ENCODE assay signal across 9 cellular contexts in the genomic region with DNA sequence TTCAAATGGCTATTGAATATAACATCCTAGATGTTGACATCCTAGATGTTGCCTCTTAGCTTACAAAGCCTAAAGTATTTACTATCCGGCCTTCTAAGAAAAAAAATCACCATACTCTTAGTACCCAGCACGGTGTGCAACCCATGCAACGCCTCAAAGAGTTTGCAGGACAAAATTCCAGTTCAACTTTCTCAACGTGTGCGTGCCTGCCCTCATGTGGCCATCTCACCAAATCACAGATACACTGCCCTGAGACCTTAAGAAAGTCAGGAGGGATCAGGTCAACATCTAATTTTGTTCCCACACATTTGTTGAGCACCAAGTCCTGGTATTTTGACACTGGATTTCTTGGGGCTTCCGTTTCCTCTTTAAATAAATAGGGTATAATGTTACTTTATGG.
DNase-seq lines count a peak whose midpoint lies in the region; FAIRE-seq and TF ChIP-seq lines count a peak whose summit lies in the region.
"Had no signal": no experiment of that assay in that cellular context is flagged by ENCODE, and none has a peak within 500 bp of the region (broad histone marks: within the 10 kb centered on the region; RNA-seq: fewer than 3 reads in every experiment).

No MANE protein-coding gene starts in this region.

- peak; percentile 46 for TF ChIP-seq RAD21 in SK-N-SH (IDR thresholded peaks at IDR 0.05; ENCODE audit: low read length)

- TF ChIP-seq CTCF in BE2C (IDR thresholded peaks at IDR 0.05; ENCODE audit: low read depth, low read length) (peak; percentile 71), SK-N-SH (IDR thresholded peaks at IDR 0.05) (peak; percentile 58)

- POLR2A ChIA-PET in SK-N-SH (lab: Yijun Ruan, JAX) = no interaction called here

- no peaks in the 10 kb centered on the region for H3K9me2 ChIP-seq in SK-N-SH

- H3K4me3 ChIP-seq in BE2C (ENCODE audit: low read depth, low read length) = no peak overlapping the region
- H3K4me3 ChIP-seq in SK-N-SH (ENCODE audit: low read depth in 2 of 2, low read length in 1 of 2) = no peak overlapping the region

- no peaks in the 10 kb centered on the region for H3K27me3 ChIP-seq in BE2C
- H3K27me3 ChIP-seq in SK-N-SH (ENCODE audit: insufficient read depth) = no peaks in the 10 kb centered on the region

- WGBS in SK-N-SH (ENCODE audit: low lambda C conversion rate) = 82% methylated on average over 6 of the region's 6 CpGs

- no peaks in the 10 kb centered on the region; the same call in 1 of the 2 replicates for H4K20me1 ChIP-seq in SK-N-SH (ENCODE audit: insufficient read depth)

- H3K4me3 Mint-ChIP-seq in activated naive CD4-positive, alpha-beta T cell treated with anti-CD3 and anti-CD28 coated beads, Interleukin-2, amount 10 ng/mL, durations not matched to agents 7 days and 5 days = no peak overlapping the region
- H3K4me3 Mint-ChIP-seq: IgD-negative memory B cell had no signal

- peaks cover 26% of the 10 kb centered on the region for H3K4me1 Mint-ChIP-seq in activated naive CD4-positive, alpha-beta T cell treated with anti-CD3 and anti-CD28 coated beads, Interleukin-2, amount 10 ng/mL, durations not matched to agents 7 days and 5 days

- TF ChIP-seq EP300 in SK-N-SH (IDR thresholded peaks at IDR 0.05; ENCODE audit: borderline replicate concordance in 1 of 2, low read depth in 1 of 2, low read length in 1 of 2) = no peak

- H3K27ac ChIP-seq in SK-N-SH (ENCODE audit: low read depth in 2 of 2, low read length in 1 of 2) = no peak overlapping the region

- H3K4me1 ChIP-seq in BE2C (no peaks in the 10 kb centered on the region), SK-N-SH (ENCODE audit: control insufficient read depth in 1 of 2, insufficient read depth in 2 of 2, low read depth in 1 of 2, low read length in 1 of 2) (no peaks in the 10 kb centered on the region; a peak in 1 of 4 replicates)

- H3K27ac Mint-ChIP-seq in activated naive CD4-positive, alpha-beta T cell treated with anti-CD3 and anti-CD28 coated beads, Interleukin-2, amount 10 ng/mL, durations not matched to agents 7 days and 5 days = no peak overlapping the region
- H3K27ac Mint-ChIP-seq: IgD-negative memory B cell had no signal

- H3F3A ChIP-seq in SK-N-SH (replicated peaks; ENCODE audit: insufficient read depth) = no peaks in the 10 kb centered on the region

- H3K4me2 ChIP-seq in SK-N-SH = no peak overlapping the region

- H3K36me3 Mint-ChIP-seq in activated naive CD4-positive, alpha-beta T cell treated with anti-CD3 and anti-CD28 coated beads, Interleukin-2, amount 10 ng/mL, durations not matched to agents 7 days and 5 days = no peaks in the 10 kb centered on the region
- H3K36me3 Mint-ChIP-seq: IgD-negative memory B cell had no signal

- FAIRE-seq in GM18507 (lab: Jason Lieb, UNC) = no peak

- H3K9me3 ChIP-seq in BE2C (no peaks in the 10 kb centered on the region), SK-N-SH (no peaks in the 10 kb centered on the region)

- no peaks in the 10 kb centered on the region for H3K79me2 ChIP-seq in SK-N-SH (ENCODE audit: insufficient read depth)

- DNase-seq in BE2C = no peak
- DNase-seq in GM18507 (ENCODE audit: extremely low spot score, insufficient read length, low read depth) = peak; percentile 11
- peak; percentile 57 for DNase-seq in SK-N-SH
- DNase-seq in iPS-NIHi11 (ENCODE audit: low spot score) = peak; percentile 63
- DNase-seq in activated gamma-delta T cell treated with Interleukin-2 at 50 U/mL for 16 hours = no peak
- DNase-seq in ecto neural progenitor cell (ENCODE audit: low spot score) = no peak
- DNase-seq in stimulated activated naive CD4-positive, alpha-beta T cell treated with Interleukin-2 at 50 U/mL for 16 hours (lab: John Stamatoyannopoulos, UW) = no peak
- no peak for DNase-seq in activated naive CD4-positive, alpha-beta T cell treated with anti-CD3 and anti-CD28 coated beads, Interleukin-2, amount 10 ng/mL, durations not matched to agents 7 days and 5 days

- H3K9ac ChIP-seq in SK-N-SH = no peak overlapping the region

- peaks cover 4% of the 10 kb centered on the region for H3K27me3 Mint-ChIP-seq in activated naive CD4-positive, alpha-beta T cell treated with anti-CD3 and anti-CD28 coated beads, Interleukin-2, amount 10 ng/mL, durations not matched to agents 7 days and 5 days

- no peak overlapping the region for H2AFZ ChIP-seq in SK-N-SH (ENCODE audit: low read depth)

- CTCF ChIA-PET in SK-N-SH (lab: Yijun Ruan, JAX) = interaction anchor here (1.0 to 4.9 kb wide), 2 partner anchors 12 to 17 kb away, joined by 3 to 32 read pairs; no protein-coding TSS in a partner anchor
- CTCF ChIA-PET in activated naive CD4-positive, alpha-beta T cell treated with anti-CD3 and anti-CD28 coated beads, Interleukin-2, amount 10 ng/mL, durations not matched to agents 7 days and 5 days (lab: Charles Lee) = interaction anchor here (1.0 to 1.5 kb wide), 2 partner anchors 154 to 173 kb away, joined by 4 read pairs; no protein-coding TSS in a partner anchor

- peaks cover 88% of the 10 kb centered on the region for H3K36me3 ChIP-seq in BE2C
- H3K36me3 ChIP-seq in SK-N-SH (replicated peaks in 1 of 2; ENCODE audit: control insufficient read depth in 1 of 2, insufficient read depth in 2 of 2, low read length in 1 of 2) = peaks cover 6 to 35% of the 10 kb centered on the region in 2 experiments

- no peaks in the 10 kb centered on the region for H3K9me3 Mint-ChIP-seq in activated naive CD4-positive, alpha-beta T cell treated with anti-CD3 and anti-CD28 coated beads, Interleukin-2, amount 10 ng/mL, durations not matched to agents 7 days and 5 days

TF ChIP-seq in SK-N-SH, 30 proteins besides CTCF, POLR2A, EP300 and RAD21:
- no peak for TF ChIP-seq CHD2 (IDR thresholded peaks at IDR 0.05; ENCODE audit: low read length, partially characterized antibody)
- TF ChIP-seq TEAD4 (IDR thresholded peaks at IDR 0.05; ENCODE audit: borderline replicate concordance, insufficient read depth) = no peak
- no peak for TF ChIP-seq POLR2AphosphoS5 (IDR thresholded peaks at IDR 0.05; ENCODE audit: low read depth, low read length)
- TF ChIP-seq FOXM1 (IDR thresholded peaks at IDR 0.05; ENCODE audit: low read depth) = no peak
- TF ChIP-seq FOXJ3 (CRISPR knock-in tag; IDR thresholded peaks at IDR 0.05) = no peak
- TF ChIP-seq, protein P1, sequence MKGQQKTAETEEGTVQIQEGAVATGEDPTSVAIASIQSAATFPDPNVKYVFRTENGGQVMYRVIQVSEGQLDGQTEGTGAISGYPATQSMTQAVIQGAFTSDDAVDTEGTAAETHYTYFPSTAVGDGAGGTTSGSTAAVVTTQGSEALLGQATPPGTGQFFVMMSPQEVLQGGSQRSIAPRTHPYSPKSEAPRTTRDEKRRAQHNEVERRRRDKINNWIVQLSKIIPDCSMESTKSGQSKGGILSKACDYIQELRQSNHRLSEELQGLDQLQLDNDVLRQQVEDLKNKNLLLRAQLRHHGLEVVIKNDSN (IDR thresholded peaks at IDR 0.05; ENCODE audit: borderline replicate concordance, low read depth) = no peak
- no peak for TF ChIP-seq JUND (IDR thresholded peaks at IDR 0.05)
- no peak for TF ChIP-seq SIN3A (IDR thresholded peaks at IDR 0.05; ENCODE audit: borderline replicate concordance, low read depth, low read length)
TF ChIP-seq in SK-N-SH: peak in this region for 0.

Comparison
In these comparisons a context has a peak if more than half of its experiments do, and no peak if none do; other contexts are left out.
1. DNase-seq: peak in GM18507 (single experiment), SK-N-SH (single experiment) and iPS-NIHi11 (single experiment); none in BE2C (single experiment), activated gamma-delta T cell treated with Interleukin-2 at 50 U/mL for 16 hours (single experiment), ecto neural progenitor cell (single experiment), stimulated activated naive CD4-positive, alpha-beta T cell treated with Interleukin-2 at 50 U/mL for 16 hours (single experiment) and activated naive CD4-positive, alpha-beta T cell treated with anti-CD3 and anti-CD28 coated beads, Interleukin-2, amount 10 ng/mL, durations not matched to agents 7 days and 5 days (single experiment).